ENCODE assay signal across 14 cellular contexts in the genomic region with DNA sequence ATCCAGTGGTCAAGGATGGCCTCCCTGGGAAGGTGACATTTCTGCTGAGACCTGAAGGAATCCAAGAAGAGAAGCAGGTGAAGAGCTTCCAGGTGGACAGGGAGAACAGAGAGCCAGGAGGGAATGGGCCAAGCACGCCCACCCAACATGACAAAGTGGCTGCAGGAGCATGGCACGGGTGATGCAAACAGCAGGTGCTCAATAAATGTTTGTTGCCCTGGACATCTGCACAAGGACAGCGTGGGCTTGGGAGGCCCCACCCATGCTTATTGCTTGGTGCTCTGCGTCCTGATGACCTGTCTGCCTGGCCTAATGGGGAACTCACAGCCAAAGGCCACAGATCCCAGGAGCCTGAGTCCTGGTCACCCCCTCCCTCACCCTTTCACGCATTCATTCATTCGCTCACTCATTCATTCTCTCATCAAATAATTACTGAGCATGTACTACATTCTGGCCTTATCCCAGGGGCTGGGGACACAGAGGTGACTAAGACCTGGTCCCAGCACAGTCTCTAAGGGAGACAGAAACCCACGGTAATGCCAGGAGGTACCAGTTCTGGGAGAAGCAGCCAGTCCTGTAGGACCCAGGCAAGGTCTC.
"Had no signal": no experiment of that assay in that cellular context is flagged by ENCODE, and none has a peak within 500 bp of the region (broad histone marks: within the 10 kb centered on the region; RNA-seq: fewer than 3 reads in every experiment).

No MANE protein-coding gene starts in this region.

- H3K4me1 ChIP-seq: sigmoid colon, spleen, transverse colon had no signal

- DNase-seq: activated CD4-positive, alpha-beta memory T cell treated with anti-CD3 and anti-CD28 coated beads for 36 hours; activated CD4-positive, alpha-beta T cell treated with anti-CD3 and anti-CD28 coated beads for 36 hours; activated CD8-positive, alpha-beta memory T cell treated with anti-CD3 and anti-CD28 coated beads, Interleukin-2, amount 10 ng/mL, durations not matched to agents 7 days and 5 days; activated naive CD4-positive, alpha-beta T cell treated with anti-CD3 and anti-CD28 coated beads, Interleukin-2, amount 10 ng/mL, durations not matched to agents 7 days and 5 days; activated T-cell treated with anti-CD3 and anti-CD28 coated beads, Interleukin-2, amount 50 U/mL, for 1 hour; dorsolateral prefrontal cortex; endodermal cell; naive B cell; spleen had no signal

- H3K27ac ChIP-seq: dorsolateral prefrontal cortex, ovary, spleen, transverse colon had no signal

- H3K4me3 ChIP-seq: dorsolateral prefrontal cortex, esophagus muscularis mucosa, hepatocyte, ovary, sigmoid colon, spleen, transverse colon had no signal

- H3K9me3 ChIP-seq: esophagus muscularis mucosa, ovary, sigmoid colon, spleen, transverse colon had no signal

- H3K36me3 ChIP-seq: ovary, transverse colon had no signal

- H3K27me3 ChIP-seq: dorsolateral prefrontal cortex, esophagus muscularis mucosa, hepatocyte, ovary, sigmoid colon, spleen, transverse colon had no signal

- ATAC-seq: activated CD4-positive, alpha-beta T cell treated with anti-CD3 and anti-CD28 coated beads for 36 hours; activated CD8-positive, alpha-beta memory T cell treated with anti-CD3 and anti-CD28 coated beads, Interleukin-2, amount 10 ng/mL, durations not matched to agents 7 days and 5 days had no signal
